1 cellular context compared by ENCODE assay signal in genomic region chr6:98834060-98835031, GRCh38.
A peak's percentile ranks its signal among the peaks of the same experiment; 100 is the strongest.
TF ChIP-seq lines count a peak whose summit lies in the region.

TSS of gene POU3F2 (plus strand) at chr6:98834574. CDS start at chr6:98834874, 300 bp downstream.

TF ChIP-seq in SK-N-SH, 30 proteins besides CTCF, POLR2A, EP300 and RAD21 (continued from another document):
- TF ChIP-seq PBX3 (IDR thresholded peaks at IDR 0.05) (peak; percentile 81), MEF2A (IDR thresholded peaks at IDR 0.05; ENCODE audit: borderline replicate concordance, low read depth) (no peak), TCF12 (IDR thresholded peaks at IDR 0.05) (0 out of 2 replicates have a peak, but pooled peaks have one; percentile 3), FOXJ3 (CRISPR knock-in tag; IDR thresholded peaks at IDR 0.05) (no peak), POLR2AphosphoS5 (IDR thresholded peaks at IDR 0.05; ENCODE audit: low read depth, low read length) (no peak), NFIC (IDR thresholded peaks at IDR 0.05; ENCODE audit: borderline replicate concordance) (peak; percentile 57), GABPA (IDR thresholded peaks at IDR 0.05; ENCODE audit: low read depth) (no peak), EZH2phosphoT487 (IDR thresholded peaks at IDR 0.05; ENCODE audit: borderline replicate concordance, low read depth) (no peak), CHD2 (IDR thresholded peaks at IDR 0.05; ENCODE audit: low read length, partially characterized antibody) (peak; percentile 26), SIN3A (IDR thresholded peaks at IDR 0.05; ENCODE audit: borderline replicate concordance, low read depth, low read length) (peak; percentile 52; the same call in 1 of the 2 replicates), SMC3 (IDR thresholded peaks at IDR 0.05; ENCODE audit: low read depth, low read length) (no peak), MAX (IDR thresholded peaks at IDR 0.05; ENCODE audit: low read depth) (peak; percentile 59)
- TF ChIP-seq, protein P1, sequence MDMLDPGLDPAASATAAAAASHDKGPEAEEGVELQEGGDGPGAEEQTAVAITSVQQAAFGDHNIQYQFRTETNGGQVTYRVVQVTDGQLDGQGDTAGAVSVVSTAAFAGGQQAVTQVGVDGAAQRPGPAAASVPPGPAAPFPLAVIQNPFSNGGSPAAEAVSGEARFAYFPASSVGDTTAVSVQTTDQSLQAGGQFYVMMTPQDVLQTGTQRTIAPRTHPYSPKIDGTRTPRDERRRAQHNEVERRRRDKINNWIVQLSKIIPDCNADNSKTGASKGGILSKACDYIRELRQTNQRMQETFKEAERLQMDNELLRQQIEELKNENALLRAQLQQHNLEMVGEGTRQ (IDR thresholded peaks at IDR 0.05; ENCODE audit: borderline replicate concordance, low read depth, low read length): no peak
- TF ChIP-seq, protein P2, sequence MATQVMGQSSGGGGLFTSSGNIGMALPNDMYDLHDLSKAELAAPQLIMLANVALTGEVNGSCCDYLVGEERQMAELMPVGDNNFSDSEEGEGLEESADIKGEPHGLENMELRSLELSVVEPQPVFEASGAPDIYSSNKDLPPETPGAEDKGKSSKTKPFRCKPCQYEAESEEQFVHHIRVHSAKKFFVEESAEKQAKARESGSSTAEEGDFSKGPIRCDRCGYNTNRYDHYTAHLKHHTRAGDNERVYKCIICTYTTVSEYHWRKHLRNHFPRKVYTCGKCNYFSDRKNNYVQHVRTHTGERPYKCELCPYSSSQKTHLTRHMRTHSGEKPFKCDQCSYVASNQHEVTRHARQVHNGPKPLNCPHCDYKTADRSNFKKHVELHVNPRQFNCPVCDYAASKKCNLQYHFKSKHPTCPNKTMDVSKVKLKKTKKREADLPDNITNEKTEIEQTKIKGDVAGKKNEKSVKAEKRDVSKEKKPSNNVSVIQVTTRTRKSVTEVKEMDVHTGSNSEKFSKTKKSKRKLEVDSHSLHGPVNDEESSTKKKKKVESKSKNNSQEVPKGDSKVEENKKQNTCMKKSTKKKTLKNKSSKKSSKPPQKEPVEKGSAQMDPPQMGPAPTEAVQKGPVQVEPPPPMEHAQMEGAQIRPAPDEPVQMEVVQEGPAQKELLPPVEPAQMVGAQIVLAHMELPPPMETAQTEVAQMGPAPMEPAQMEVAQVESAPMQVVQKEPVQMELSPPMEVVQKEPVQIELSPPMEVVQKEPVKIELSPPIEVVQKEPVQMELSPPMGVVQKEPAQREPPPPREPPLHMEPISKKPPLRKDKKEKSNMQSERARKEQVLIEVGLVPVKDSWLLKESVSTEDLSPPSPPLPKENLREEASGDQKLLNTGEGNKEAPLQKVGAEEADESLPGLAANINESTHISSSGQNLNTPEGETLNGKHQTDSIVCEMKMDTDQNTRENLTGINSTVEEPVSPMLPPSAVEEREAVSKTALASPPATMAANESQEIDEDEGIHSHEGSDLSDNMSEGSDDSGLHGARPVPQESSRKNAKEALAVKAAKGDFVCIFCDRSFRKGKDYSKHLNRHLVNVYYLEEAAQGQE (IDR thresholded peaks at IDR 0.05; ENCODE audit: low read depth, low read length): no peak
